Comparison of ENCODE assay signal across 13 cellular contexts in genomic region chr7:101934618-101935017, GRCh38.
DNase-seq lines count a peak whose midpoint lies in the region; ATAC-seq and TF ChIP-seq lines count a peak whose summit lies in the region.
"Had no signal": no experiment of that assay in that cellular context is flagged by ENCODE, and none has a peak within 500 bp of the region (broad histone marks: within the 10 kb centered on the region; RNA-seq: fewer than 3 reads in every experiment).

No MANE protein-coding gene starts in this region.

- peaks cover 55% of the 10 kb centered on the region for H3K36me3 ChIP-seq in OCI-LY7 (ENCODE audit: insufficient read depth, low read length)
- no peaks in the 10 kb centered on the region for H3K36me3 ChIP-seq in muscle layer of colon (ENCODE audit: insufficient read depth, low read length)
- no peaks in the 10 kb centered on the region for H3K36me3 ChIP-seq in transverse colon
- H3K36me3 ChIP-seq: breast epithelium, MG63 had no signal

- peaks cover 26% of the 10 kb centered on the region; the same call in 1 of the 2 replicates for H4K20me1 ChIP-seq in OCI-LY7 (ENCODE audit: insufficient read depth, low read length)

- CTCF ChIA-PET in OCI-LY7 (lab: Charles Lee; ENCODE audit: unreplicated experiment): no interaction called here

- H3K9me3 ChIP-seq in OCI-LY7 (ENCODE audit: low read length) (no peaks in the 10 kb centered on the region), muscle layer of colon (ENCODE audit: low read length) (no peaks in the 10 kb centered on the region), transverse colon (no peaks in the 10 kb centered on the region)
- H3K9me3 ChIP-seq: MG63 had no signal

- H3K79me2 ChIP-seq in OCI-LY7 (ENCODE audit: insufficient read depth, low read depth, low read length): peaks cover 96% of the 10 kb centered on the region

- TF ChIP-seq EP300 in transverse colon (IDR thresholded peaks at IDR 0.05; ENCODE audit: low read depth): no peak

- intact Hi-C loops in OCI-LY7 (cut with micrococcal nuclease; ENCODE audit: unreplicated experiment): loop anchor here (5.0 kb wide), 3 partner anchors 47 to 117 kb away; partner anchors contain the start of gene CUX1
- intact Hi-C loops in Right ventricle myocardium superior (cut with DNase I): no loop called here
- intact Hi-C loops in transverse colon (cut with DNase I; ENCODE audit: low total_unique reads): loop anchor here (10.0 kb wide), 1 partner anchor 120 kb away; the partner anchor contains the start of gene CUX1

- no peak for DNase-seq in OCI-LY7 (ENCODE audit: low spot score)
- DNase-seq in Right ventricle myocardium superior: peak; percentile 53
- DNase-seq in transverse colon: peak; percentile 35
- no peak for DNase-seq in AML-193 (lab: John Stamatoyannopoulos, UW)
- no peak for DNase-seq in dermis blood vessel endothelial cell
- DNase-seq in ureter (ENCODE audit: low spot score): no peak
- DNase-seq: activated CD4-positive, CD25-positive, alpha-beta regulatory T cell treated with anti-CD3 and anti-CD28 coated beads, Interleukin-2, amount 50 U/mL, for 72 hours; Calu3; MG63; NCI-H446 treated with DMSO at 0.1 percent for 48 hours had no signal

- H3K9me2 ChIP-seq in OCI-LY7 (ENCODE audit: insufficient read depth, low read length): no peaks in the 10 kb centered on the region

- peak overlapping the region; percentile 80 for H3K4me2 ChIP-seq in OCI-LY7 (ENCODE audit: low read length)

- H2AFZ ChIP-seq in OCI-LY7 (ENCODE audit: low read length): no peak overlapping the region

- H3K27ac ChIP-seq in OCI-LY7 (ENCODE audit: low read depth, low read length, poor library complexity, severe bottlenecking) (peak overlapping the region; percentile 82), muscle layer of colon (ENCODE audit: low read depth, low read length) (peak overlapping the region; percentile 86), transverse colon (peak overlapping the region; percentile 88 to 90 (median 90))
- H3K27ac ChIP-seq: breast epithelium had no signal

- no TSS peak for BruUV-seq in OCI-LY7 (replicated peaks; lab: Mats Ljungman, UMichigan)

- WGBS in transverse colon (ENCODE audit: low coverage in 1 of 2), 2 donors: 0 to 47% methylated on average over 1 to 11 of the region's 11 CpGs

- peaks cover 94% of the 10 kb centered on the region for H3K4me1 ChIP-seq in OCI-LY7 (ENCODE audit: insufficient read depth, low read length, poor library complexity, severe bottlenecking)
- H3K4me1 ChIP-seq in muscle layer of colon (ENCODE audit: insufficient read depth, low read length): peaks cover 46% of the 10 kb centered on the region
- peaks cover 24 to 45% (median 36%) of the 10 kb centered on the region in 4 donors for H3K4me1 ChIP-seq in transverse colon
- H3K4me1 ChIP-seq: breast epithelium had no signal

- H3K27me3 ChIP-seq in muscle layer of colon (ENCODE audit: control insufficient read depth in 1 of 2, insufficient read depth in 2 of 2, low read length in 2 of 2) (no peaks in the 10 kb centered on the region), transverse colon (no peaks in the 10 kb centered on the region)
- H3K27me3 ChIP-seq: breast epithelium, MG63 had no signal

- no peak for TF ChIP-seq POLR2A in transverse colon (IDR thresholded peaks at IDR 0.05)

- POLR2A ChIA-PET in OCI-LY7 (lab: Charles Lee): interaction anchor here (0.7 to 1.9 kb wide), 2 partner anchors 40 to 57 kb away, joined by 4 to 5 read pairs; no protein-coding TSS in a partner anchor

- in situ Hi-C loops in transverse colon (cut with MboI; ENCODE audit: low pct_ligation_motif_present in 1 of 4, low pct_unique_long_range_greater_than_20kb in 1 of 4, low sequenced_read_pairs in 3 of 4): no loop called here

- peak overlapping the region; percentile 58 for H3K4me3 ChIP-seq in OCI-LY7 (ENCODE audit: low read depth, low read length, poor library complexity, severe bottlenecking)
- peak overlapping the region; percentile 26 to 43 for H3K4me3 ChIP-seq in muscle layer of colon (ENCODE audit: low read depth in 1 of 2, low read length in 2 of 2)
- H3K4me3 ChIP-seq in transverse colon: peak overlapping the region in 2 of 4 donors; percentile 8 to 25
- H3K4me3 ChIP-seq: MG63 had no signal

- TF ChIP-seq CTCF in OCI-LY7 (conservative IDR thresholded peaks at IDR 0.05; ENCODE audit: low read length) (no peak), transverse colon (IDR thresholded peaks at IDR 0.05) (no peak)

- peak overlapping the region; percentile 22 for H3K9ac ChIP-seq in muscle layer of colon (ENCODE audit: low read length)

- ATAC-seq in Right ventricle myocardium superior (ENCODE audit: poor library complexity): peak; percentile 9
- ATAC-seq in HG02798 (IDR thresholded peaks at IDR 0.05; ENCODE audit: poor library complexity, unreplicated experiment): no peak

Comparison
In these comparisons a context has a peak if more than half of its experiments do, and no peak if none do; other contexts are left out.
1. DNase-seq: peak in Right ventricle myocardium superior (single experiment) and transverse colon (single experiment); none in OCI-LY7 (single experiment), AML-193 (0 of 2), dermis blood vessel endothelial cell (single experiment) and ureter (single experiment).
2. Peak in every context shown above with its lines, with median percentiles within 50 percentile points of each other: H3K27ac ChIP-seq.